In the genomic region with DNA sequence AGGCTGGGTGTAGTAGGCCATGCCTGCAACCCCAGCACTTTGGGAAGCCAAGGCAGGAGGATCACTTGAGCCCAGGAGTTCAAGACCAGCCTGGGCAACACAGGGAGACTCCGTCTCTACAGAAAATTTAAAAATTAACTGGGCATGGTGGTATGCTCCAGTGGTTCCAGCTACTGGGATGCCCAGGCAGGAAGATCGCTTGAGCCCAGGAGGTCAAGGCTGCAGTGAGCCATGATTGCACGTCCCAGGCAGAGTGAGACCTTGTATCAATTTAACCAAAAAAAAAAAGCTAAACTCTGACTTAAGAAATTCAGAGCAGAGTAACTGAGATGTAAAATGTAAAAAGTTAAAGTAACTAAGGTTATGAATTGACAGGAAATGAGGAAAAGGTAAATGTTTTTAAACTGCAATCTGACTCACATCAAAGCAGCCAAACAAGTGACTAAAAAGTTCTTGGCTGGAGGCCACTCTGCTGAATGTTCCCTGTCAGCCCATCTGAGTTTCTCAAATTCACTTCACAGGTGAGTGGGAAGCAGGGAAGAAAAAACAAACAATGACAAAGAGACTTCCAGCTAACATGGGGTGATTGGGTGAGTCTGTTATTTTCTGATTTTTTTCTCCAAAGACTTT, we compare ENCODE assay signal across 13 cellular contexts. TPM values are rescaled to one million over a fixed set of nuclear protein-coding genes. Genes with fewer than 3 reads are reported as not detected.
DNase-seq lines count a peak whose midpoint lies in the region; ATAC-seq, FAIRE-seq and TF ChIP-seq lines count a peak whose summit lies in the region.
"Had no signal": no experiment of that assay in that cellular context is flagged by ENCODE, and none has a peak within 500 bp of the region (broad histone marks: within the 10 kb centered on the region; RNA-seq: fewer than 3 reads in every experiment).

No MANE protein-coding gene starts in this region.

- no peaks in the 10 kb centered on the region for H3K36me3 ChIP-seq in HEK293 (ENCODE audit: control insufficient read depth in 2 of 2, insufficient read depth in 1 of 2, low read length in 2 of 2)
- H3K36me3 ChIP-seq in HepG2 (replicated peaks in 1 of 2; ENCODE audit: control insufficient read depth in 1 of 2, insufficient read depth in 2 of 2, low read length in 2 of 2), result no peaks in the 10 kb centered on the region
- no peaks in the 10 kb centered on the region for H3K36me3 ChIP-seq in neuronal stem cell (replicated peaks in 1 of 2; ENCODE audit: control insufficient read depth in 2 of 2, insufficient read depth in 2 of 2, low read length in 2 of 2)

- no peaks in the 10 kb centered on the region for H4K20me1 ChIP-seq in HepG2 (ENCODE audit: insufficient read depth, low read length)

- no peak overlapping the region for H2AK5ac ChIP-seq in neuronal stem cell (ENCODE audit: low read depth, low read length)

- TF ChIP-seq POLR2A in HepG2 (IDR thresholded peaks at IDR 0.05; ENCODE audit: insufficient read depth in 1 of 2, low read depth in 2 of 2, low read length in 2 of 2), result no peak

- H3K9me3 ChIP-seq in HEK293 (ENCODE audit: control insufficient read depth, insufficient read depth, low read depth, low read length) (no peaks in the 10 kb centered on the region), HepG2 (ENCODE audit: low read length) (peaks cover 40% of the 10 kb centered on the region), neuronal stem cell (replicated peaks in 1 of 2; ENCODE audit: control insufficient read depth in 2 of 2, insufficient read depth in 1 of 2, low read depth in 1 of 2, low read length in 2 of 2) (peaks cover 0 to 2% of the 10 kb centered on the region in 2 donors)

- POLR2A ChIA-PET in HEK293 (lab: Yijun Ruan, JAX) (no interaction called here), HepG2 (lab: Yijun Ruan, JAX) (no interaction called here)

- H3K27ac ChIP-seq in C4-2B (peak overlapping the region; percentile 99), HEK293 (ENCODE audit: extremely low read depth, low read depth, low read length) (no peak overlapping the region), HepG2 (ENCODE audit: extremely low read length, insufficient read depth, low read length) (no peak overlapping the region), neuronal stem cell (replicated peaks; ENCODE audit: low read length) (no peak overlapping the region)

- no peak overlapping the region for H2BK12ac ChIP-seq in neuronal stem cell (ENCODE audit: low read length)

- TF ChIP-seq CTCF in C4-2B (conservative IDR thresholded peaks at IDR 0.05) (no peak), HEK293 (tag by site-specific recombination; IDR thresholded peaks at IDR 0.05) (no peak), astrocyte of the spinal cord (IDR thresholded peaks at IDR 0.05; ENCODE audit: low read depth, low read length) (no peak), HepG2 (CRISPR knock-in tag; IDR thresholded peaks at IDR 0.05) (no peak)

- H2AFZ ChIP-seq in HepG2 (ENCODE audit: low read length) (no peak overlapping the region), neuronal stem cell (ENCODE audit: low read length) (no peak overlapping the region)

- TF ChIP-seq EP300 in HepG2 (IDR thresholded peaks at IDR 0.05; ENCODE audit: low read depth in 2 of 2, low read length in 2 of 2), result no peak
- TF ChIP-seq EP300 in HepG2 (CRISPR knock-in tag; IDR thresholded peaks at IDR 0.05; ENCODE audit: borderline replicate concordance), result no peak

- peak; percentile 66 for DNase-seq in astrocyte of the spinal cord (ENCODE audit: low read depth, low spot score)
- peak; percentile 33 for DNase-seq in HepG2 (ENCODE audit: low spot score)
- no peak for DNase-seq in NCI-H1092 (lab: John Stamatoyannopoulos, UW)
- no peak for DNase-seq in neuronal stem cell (ENCODE audit: low spot score)
- DNase-seq in activated CD8-positive, alpha-beta memory T cell treated with anti-CD3 and anti-CD28 coated beads for 24 hours, result no peak
- DNase-seq: activated CD4-positive, alpha-beta T cell treated with anti-CD3 and anti-CD28 coated beads, Interleukin-2, amount 50 U/mL, for 4 hours; amygdala; NCI-H1092 treated with DMSO at 0.1 percent for 48 hours; stimulated activated naive CD4-positive, alpha-beta T cell had no signal

- H4K91ac ChIP-seq in neuronal stem cell (ENCODE audit: low read depth, low read length, poor library complexity), result no peak overlapping the region

- no peak overlapping the region for H3K18ac ChIP-seq in neuronal stem cell (ENCODE audit: low read length)

- H3K27me3 ChIP-seq in HepG2 (ENCODE audit: control insufficient read depth in 1 of 2, insufficient read depth in 2 of 2, low read length in 2 of 2), result no peaks in the 10 kb centered on the region
- H3K27me3 ChIP-seq in neuronal stem cell (ENCODE audit: control insufficient read depth in 3 of 3, insufficient read depth in 3 of 3, low read depth in 1 of 3, low read length in 3 of 3), result no peaks in the 10 kb centered on the region

- no peak overlapping the region for H3K4ac ChIP-seq in neuronal stem cell (ENCODE audit: low read length)

- H3K23ac ChIP-seq in neuronal stem cell (ENCODE audit: low read depth, low read length, poor library complexity), result no peak overlapping the region

- TF ChIP-seq RAD21 in HepG2 (CRISPR knock-in tag; IDR thresholded peaks at IDR 0.05), result no peak

- no peak for FAIRE-seq in HepG2 (lab: Jason Lieb, UNC)

- H3K14ac ChIP-seq in neuronal stem cell (ENCODE audit: low read length), result no peak overlapping the region

- WGBS in HepG2 (ENCODE audit: low lambda C conversion rate), result 3% methylated on average over 3 of the region's 3 CpGs
- no CpG with 5 or more reads among the region's 3 CpGs for WGBS in neuronal stem cell (ENCODE audit: extremely low coverage in 2 of 2, insufficient read length in 2 of 2, insufficient replicate concordance in 1 of 2), 2 donors

- no peaks in the 10 kb centered on the region for H3K79me2 ChIP-seq in HepG2 (ENCODE audit: insufficient read depth, low read length)

- H3K4me1 ChIP-seq in HEK293 (ENCODE audit: control insufficient read depth, insufficient read depth, low read length), result peaks cover 14% of the 10 kb centered on the region
- H3K4me1 ChIP-seq in HepG2 (ENCODE audit: insufficient read depth, low read length), result 0 out of 2 replicates have a peak, but pooled peaks cover 8% of the 10 kb centered on the region
- no peaks in the 10 kb centered on the region for H3K4me1 ChIP-seq in neuronal stem cell (ENCODE audit: control insufficient read depth in 2 of 2, insufficient read depth in 1 of 2, low read depth in 1 of 2, low read length in 2 of 2)

- no peak overlapping the region for H2BK15ac ChIP-seq in neuronal stem cell (ENCODE audit: low read length)

- H3K4me2 ChIP-seq in HepG2 (ENCODE audit: low read depth, low read length), result no peak overlapping the region
- no peak overlapping the region for H3K4me2 ChIP-seq in neuronal stem cell (ENCODE audit: insufficient read depth, low read length, poor library complexity, severe bottlenecking)

- CTCF ChIA-PET in HEK293 (lab: Yijun Ruan, JAX) (interaction anchor here (0.6 to 0.8 kb wide), 2 partner anchors 17 to 57 kb away, joined by 3 to 5 read pairs; no protein-coding TSS in a partner anchor), HepG2 (lab: Yijun Ruan, JAX; ENCODE audit: low intra/inter-chr PET ratio, low total read pairs) (no interaction called here)

- H3K79me1 ChIP-seq in neuronal stem cell (ENCODE audit: low read depth, low read length), result no peaks in the 10 kb centered on the region

- H3K4me3 ChIP-seq in HEK293 (ENCODE audit: low read depth, low read length), result no peak overlapping the region
- no peak overlapping the region for H3K4me3 ChIP-seq in astrocyte of the spinal cord (ENCODE audit: low read depth, low read length)
- no peak overlapping the region for H3K4me3 ChIP-seq in HepG2 (replicated peaks in 1 of 3; ENCODE audit: insufficient read depth in 1 of 3, low read depth in 2 of 3, low read length in 3 of 3)
- H3K4me3 ChIP-seq in neuronal stem cell (ENCODE audit: low read length in 2 of 2), result no peak overlapping the region
- H3K4me3 ChIP-seq: SK-N-MC had no signal

- intact Hi-C loops in HepG2 (cut with micrococcal nuclease; ENCODE audit: unreplicated experiment), result no loop called here

- H2BK5ac ChIP-seq in neuronal stem cell (ENCODE audit: low read length), result no peak overlapping the region

- peak; percentile 74 for ATAC-seq in HepG2
- ATAC-seq in GM21390 (IDR thresholded peaks at IDR 0.05; ENCODE audit: unreplicated experiment), result no peak

- BruUV-seq in HepG2 (replicated peaks; lab: Mats Ljungman, UMichigan), result no TSS peak

- no peak overlapping the region for H4K8ac ChIP-seq in neuronal stem cell (ENCODE audit: low read depth, low read length)

- in situ Hi-C loops in astrocyte of the spinal cord (cut with HindIII; ENCODE audit: low sequenced_read_pairs), result no loop called here
- in situ Hi-C loops in HepG2 (cut with HindIII; ENCODE audit: extremely low pct_ligation_motif_present, low pct_unique_long_range_greater_than_20kb), result no loop called here

- H2BK120ac ChIP-seq in neuronal stem cell (ENCODE audit: low read depth, low read length), result no peak overlapping the region

- H3K9ac ChIP-seq in HepG2 (ENCODE audit: insufficient read depth, low read depth, low read length) (no peak overlapping the region), neuronal stem cell (ENCODE audit: low read depth, low read length, poor library complexity) (no peak overlapping the region)

RNA-seq across cellular contexts. Expression of gene PRKD1, which starts 21.3 kb away (rescaled TPM):
- total RNA-seq in HepG2 (2016; rRNA removed; fragmentation: Illumina TruSeq; extraction: Trizol), result 0.22 and 0.41 TPM in 2 replicates
- total RNA-seq in HepG2 (2016; cell fraction: cytosol; rRNA removed; fragmentation: Illumina TruSeq; extraction: Trizol; ENCODE audit: low read depth), result 0.18 and 0.61 TPM in 2 replicates
- 0.22 and 0.34 TPM in 2 replicates for total RNA-seq in HepG2 (2016; cell fraction: insoluble cytoplasmic fraction; rRNA removed; fragmentation: Illumina TruSeq; extraction: Trizol)
- total RNA-seq in HepG2 (2016; cell fraction: membrane; rRNA removed; fragmentation: Illumina TruSeq; extraction: Trizol), result 0.10 and 0.25 TPM in 2 replicates
- total RNA-seq in HepG2 (2016; cell fraction: nucleus; rRNA removed; fragmentation: Illumina TruSeq; extraction: Trizol), result 0.50 and 0.65 TPM in 2 replicates
- polyA plus RNA-seq in HepG2 (2011; rRNA removed), result 1.3 TPM in 2 replicates
- polyA plus RNA-seq in HepG2 (2011; cell fraction: cytosol; rRNA removed), result 0.66 and 0.73 TPM in 2 replicates
- polyA plus RNA-seq in HepG2 (2011; cell fraction: nucleus; rRNA removed), result 1.9 and 2.5 TPM in 2 replicates
- polyA plus RNA-seq in HepG2 (2012), result 0.72 and 0.75 TPM in 2 replicates
- polyA plus RNA-seq in HepG2 (2016; cell fraction: cytosol; fragmentation: Illumina TruSeq; extraction: Trizol; ENCODE audit: low read depth), result 0.09 and 0.10 TPM in 2 replicates
- 0.32 and 0.38 TPM in 2 replicates for polyA plus RNA-seq in HepG2 (2016; cell fraction: insoluble cytoplasmic fraction; fragmentation: Illumina TruSeq; extraction: Trizol; ENCODE audit: low read depth)
- 0.10 TPM in 1 of 2 replicates, not detected in the other for polyA plus RNA-seq in HepG2 (2016; cell fraction: membrane; fragmentation: Illumina TruSeq; extraction: Trizol; ENCODE audit: low read depth)
- 0.43 and 1.0 TPM in 2 replicates for polyA plus RNA-seq in HepG2 (2016; cell fraction: nucleus; fragmentation: Illumina TruSeq; extraction: Trizol; ENCODE audit: insufficient read depth, low read depth)
- polyA minus RNA-seq in HepG2 (2011; rRNA and poly(A)+ RNA removed; ENCODE audit: low replicate concordance), result 4.2 TPM in 1 of 2 replicates, not detected in the other
- 1.7 and 2.5 TPM in 2 replicates for polyA minus RNA-seq in HepG2 (2011; cell fraction: cytosol; rRNA and poly(A)+ RNA removed)
- polyA minus RNA-seq in HepG2 (2011; cell fraction: nucleus; rRNA and poly(A)+ RNA removed), result 7.3 and 8.1 TPM in 2 replicates
- 10.6 TPM for polyA plus RNA-seq in neuronal stem cell (2013, experiment 1 of 2)
- polyA plus RNA-seq in neuronal stem cell (2013, experiment 2 of 2), result 11.0 TPM

Comparison
In these comparisons a context has a peak if more than half of its experiments do, and no peak if none do; other contexts are left out.
1. DNase-seq: peak in astrocyte of the spinal cord (single experiment) and HepG2 (single experiment); none in NCI-H1092 (single experiment), neuronal stem cell (single experiment) and activated CD8-positive, alpha-beta memory T cell treated with anti-CD3 and anti-CD28 coated beads for 24 hours (single experiment).